8 cellular contexts compared by ENCODE assay signal in genomic region chr16:85028638-85029412, GRCh38. TPM values are rescaled to one million over a fixed set of nuclear protein-coding genes. Genes with fewer than 3 reads are reported as not detected.
A peak's percentile ranks its signal among the peaks of the same experiment; 100 is the strongest.
DNase-seq lines count a peak whose midpoint lies in the region; ATAC-seq and TF ChIP-seq lines count a peak whose summit lies in the region.

No MANE protein-coding gene starts in this region.

- POLR2A ChIA-PET in activated CD8-positive, alpha-beta T cell treated with anti-CD3 and anti-CD28 coated beads, Interleukin-2, amount 10 ng/mL, durations not matched to agents 7 days and 5 days (lab: Charles Lee) = interaction anchor here (0.7 to 2.7 kb wide), 5 partner anchors 13 to 224 kb away, joined by 3 to 21 read pairs (median 3); partner anchors contain the start of gene ZDHHC7

- WGBS in ectodermal cell, 2 experiments = 56 to 61% methylated on average over 17 of the region's 17 CpGs

- no peaks in the 10 kb centered on the region for H3K36me3 Mint-ChIP-seq in activated CD8-positive, alpha-beta T cell treated with anti-CD3 and anti-CD28 coated beads, Interleukin-2, amount 10 ng/mL, durations not matched to agents 7 days and 5 days (ENCODE audit: low read depth)
- no peaks in the 10 kb centered on the region for H3K36me3 Mint-ChIP-seq in nephron (ENCODE audit: low read depth)
- H3K36me3 Mint-ChIP-seq in stimulated activated naive CD8-positive, alpha-beta T cell treated with anti-CD3 and anti-CD28 coated beads, Interleukin-15, Interleukin-2, amounts not matched to agents 100 ng/mL and 50 ng/mL, for 24 hours (ENCODE audit: low read depth) = peaks cover 4% of the 10 kb centered on the region

- CTCF ChIA-PET in activated CD8-positive, alpha-beta T cell treated with anti-CD3 and anti-CD28 coated beads, Interleukin-2, amount 10 ng/mL, durations not matched to agents 7 days and 5 days (lab: Charles Lee) = interaction anchor here (1.2 to 3.0 kb wide), 9 partner anchors 15 to 62 kb away, joined by 3 to 26 read pairs (median 9); partner anchors contain the start of gene ZDHHC7

- peaks cover 41% of the 10 kb centered on the region for H3K4me1 Mint-ChIP-seq in activated CD8-positive, alpha-beta T cell treated with anti-CD3 and anti-CD28 coated beads, Interleukin-2, amount 10 ng/mL, durations not matched to agents 7 days and 5 days (ENCODE audit: low read depth)
- peaks cover 29% of the 10 kb centered on the region for H3K4me1 Mint-ChIP-seq in nephron
- peaks cover 47% of the 10 kb centered on the region for H3K4me1 Mint-ChIP-seq in stimulated activated naive CD8-positive, alpha-beta T cell treated with anti-CD3 and anti-CD28 coated beads, Interleukin-15, Interleukin-2, amounts not matched to agents 100 ng/mL and 50 ng/mL, for 24 hours (ENCODE audit: low read depth)

- H3K4me3 ChIP-seq in HUES48 (ENCODE audit: low read depth, low read length) (peak overlapping the region; percentile 77; the same call in 1 of the 2 replicates), ectodermal cell (ENCODE audit: insufficient read depth, low read depth, low read length) (peak overlapping the region; percentile 69)

- H3K9me3 ChIP-seq in HUES48 (ENCODE audit: control insufficient read depth, insufficient read depth, low read length) = no peaks in the 10 kb centered on the region
- no peaks in the 10 kb centered on the region for H3K9me3 ChIP-seq in ectodermal cell (ENCODE audit: control insufficient read depth, low read length)

- no peak for TF ChIP-seq CTCF in nephron (IDR thresholded peaks at IDR 0.05; ENCODE audit: unreplicated experiment in 3 of 3)

- peaks cover 14% of the 10 kb centered on the region for H3K27me3 ChIP-seq in HUES48 (ENCODE audit: control insufficient read depth, insufficient read depth, low read length)
- H3K27me3 ChIP-seq in ectodermal cell (ENCODE audit: control insufficient read depth, insufficient read depth, low read length, poor library complexity, severe bottlenecking) = peaks cover 23% of the 10 kb centered on the region

- peak overlapping the region; percentile 80 for H3K27ac Mint-ChIP-seq in activated CD8-positive, alpha-beta T cell treated with anti-CD3 and anti-CD28 coated beads, Interleukin-2, amount 10 ng/mL, durations not matched to agents 7 days and 5 days
- H3K27ac Mint-ChIP-seq in nephron = peak overlapping the region; percentile 1 to 25 (median 23)
- H3K27ac Mint-ChIP-seq in stimulated activated naive CD8-positive, alpha-beta T cell treated with anti-CD3 and anti-CD28 coated beads, Interleukin-15, Interleukin-2, amounts not matched to agents 100 ng/mL and 50 ng/mL, for 24 hours = peak overlapping the region; percentile 94

- H3K9me3 Mint-ChIP-seq in activated CD8-positive, alpha-beta T cell treated with anti-CD3 and anti-CD28 coated beads, Interleukin-2, amount 10 ng/mL, durations not matched to agents 7 days and 5 days (ENCODE audit: insufficient read depth) = no peaks in the 10 kb centered on the region
- no peaks in the 10 kb centered on the region for H3K9me3 Mint-ChIP-seq in nephron
- H3K9me3 Mint-ChIP-seq in stimulated activated naive CD8-positive, alpha-beta T cell treated with anti-CD3 and anti-CD28 coated beads, Interleukin-15, Interleukin-2, amounts not matched to agents 100 ng/mL and 50 ng/mL, for 24 hours = no peaks in the 10 kb centered on the region

- peak overlapping the region; percentile 87 for H3K4me3 Mint-ChIP-seq in activated CD8-positive, alpha-beta T cell treated with anti-CD3 and anti-CD28 coated beads, Interleukin-2, amount 10 ng/mL, durations not matched to agents 7 days and 5 days
- H3K4me3 Mint-ChIP-seq in nephron = peak overlapping the region; percentile 81 to 90 (median 82)
- peak overlapping the region; percentile 82 for H3K4me3 Mint-ChIP-seq in stimulated activated naive CD8-positive, alpha-beta T cell treated with anti-CD3 and anti-CD28 coated beads, Interleukin-15, Interleukin-2, amounts not matched to agents 100 ng/mL and 50 ng/mL, for 24 hours

- H3K9ac ChIP-seq in HUES48 (ENCODE audit: low read depth, low read length) = no peak overlapping the region

- no peak overlapping the region for H3K27ac ChIP-seq in HUES48 (ENCODE audit: low read depth, low read length)
- H3K27ac ChIP-seq in ectodermal cell (ENCODE audit: insufficient read depth, low read depth, low read length, poor library complexity, severe bottlenecking) = no peak overlapping the region

- H3K27me3 Mint-ChIP-seq in activated CD8-positive, alpha-beta T cell treated with anti-CD3 and anti-CD28 coated beads, Interleukin-2, amount 10 ng/mL, durations not matched to agents 7 days and 5 days (ENCODE audit: low read depth) = no peaks in the 10 kb centered on the region
- H3K27me3 Mint-ChIP-seq in nephron (ENCODE audit: low read depth) = peaks cover 26% of the 10 kb centered on the region
- H3K27me3 Mint-ChIP-seq in stimulated activated naive CD8-positive, alpha-beta T cell treated with anti-CD3 and anti-CD28 coated beads, Interleukin-15, Interleukin-2, amounts not matched to agents 100 ng/mL and 50 ng/mL, for 24 hours = no peaks in the 10 kb centered on the region

- ATAC-seq in activated CD8-positive, alpha-beta T cell treated with anti-CD3 and anti-CD28 coated beads, Interleukin-2, amount 10 ng/mL, durations not matched to agents 7 days and 5 days = peak; percentile 75
- ATAC-seq in GM19455 (IDR thresholded peaks at IDR 0.05; ENCODE audit: unreplicated experiment) (no peak), HG03097 (IDR thresholded peaks at IDR 0.05; ENCODE audit: low FRiP score, unreplicated experiment) (no peak)

- H3K4me1 ChIP-seq in HUES48 (ENCODE audit: control insufficient read depth, insufficient read depth, low read length) = peaks cover 17% of the 10 kb centered on the region
- H3K4me1 ChIP-seq in ectodermal cell (ENCODE audit: control insufficient read depth, insufficient read depth, low read length) = peaks cover 15% of the 10 kb centered on the region

- no peaks in the 10 kb centered on the region for H3K36me3 ChIP-seq in HUES48 (ENCODE audit: control insufficient read depth, insufficient read depth, low read length)
- H3K36me3 ChIP-seq in ectodermal cell (ENCODE audit: control insufficient read depth, insufficient read depth, low read length) = no peaks in the 10 kb centered on the region

- peak; percentile 63 for DNase-seq in Daoy (ENCODE audit: low read depth)
- peak; percentile 80 for DNase-seq in activated CD8-positive, alpha-beta T cell treated with anti-CD3 and anti-CD28 coated beads, Interleukin-2, amount 10 ng/mL, durations not matched to agents 7 days and 5 days

RNA-seq across cellular contexts. Expression of gene KIAA0513, which starts 1.2 kb away (rescaled TPM):
- total RNA-seq in Daoy (2014; rRNA removed; shearing (Covaris generic)) = 2.1 and 32.9 TPM in 2 replicates
- 1 to 10 TPM; 8.1 to 9.1 TPM for total RNA-seq in activated CD8-positive, alpha-beta T cell treated with anti-CD3 and anti-CD28 coated beads, Interleukin-2, amount 10 ng/mL, durations not matched to agents 7 days and 5 days
- 9.3 TPM for polyA plus RNA-seq in ectodermal cell (2013, experiment 1 of 4)
- polyA plus RNA-seq in ectodermal cell (2013, experiment 2 of 4) = 8.4 TPM
- polyA plus RNA-seq in ectodermal cell (2013, experiment 3 of 4) = 6.7 TPM
- polyA plus RNA-seq in ectodermal cell (2013, experiment 4 of 4) = 6.7 TPM

RNA-seq across cellular contexts. Expression of gene ZDHHC7, which starts 17.5 kb away (rescaled TPM):
- total RNA-seq in Daoy (2014; rRNA removed; shearing (Covaris generic)) = 27.7 and 34.4 TPM in 2 replicates
- total RNA-seq in activated CD8-positive, alpha-beta T cell treated with anti-CD3 and anti-CD28 coated beads, Interleukin-2, amount 10 ng/mL, durations not matched to agents 7 days and 5 days = 10 to 100 TPM; 28.1 to 28.7 TPM
- 51.9 TPM for polyA plus RNA-seq in ectodermal cell (2013, experiment 1 of 4)
- polyA plus RNA-seq in ectodermal cell (2013, experiment 2 of 4) = 58.2 TPM
- polyA plus RNA-seq in ectodermal cell (2013, experiment 3 of 4) = 42.2 TPM
- polyA plus RNA-seq in ectodermal cell (2013, experiment 4 of 4) = 44.9 TPM

Comparison
In these comparisons a context has a peak if more than half of its experiments do, and no peak if none do; other contexts are left out.
1. H3K27ac Mint-ChIP-seq: peak in every context shown above with its lines; median percentile 94 in stimulated activated naive CD8-positive, alpha-beta T cell treated with anti-CD3 and anti-CD28 coated beads, Interleukin-15, Interleukin-2, amounts not matched to agents 100 ng/mL and 50 ng/mL, for 24 hours; 80 in activated CD8-positive, alpha-beta T cell treated with anti-CD3 and anti-CD28 coated beads, Interleukin-2, amount 10 ng/mL, durations not matched to agents 7 days and 5 days; 23 in nephron.